11 cellular contexts compared by ENCODE assay signal in genomic region chr6:42007286-42007685, GRCh38. TPM values are rescaled to one million over a fixed set of nuclear protein-coding genes. Genes with fewer than 3 reads are reported as not detected.
DNase-seq lines count a peak whose midpoint lies in the region; ATAC-seq, FAIRE-seq and TF ChIP-seq lines count a peak whose summit lies in the region.
"Had no signal": no experiment of that assay in that cellular context is flagged by ENCODE, and none has a peak within 500 bp of the region (broad histone marks: within the 10 kb centered on the region; RNA-seq: fewer than 3 reads in every experiment).

No MANE protein-coding gene starts in this region.

- no peaks in the 10 kb centered on the region for H3K9me2 ChIP-seq in SU-DHL-6 (replicated peaks; ENCODE audit: insufficient read depth, low read length)

- intact Hi-C loops in kidney (cut with DNase I): no loop called here

- H3K27me3 ChIP-seq in SU-DHL-6 (ENCODE audit: low read length): no peaks in the 10 kb centered on the region
- H3K27me3 ChIP-seq: upper lobe of left lung had no signal

- no peak for DNase-seq in activated T-cell treated with anti-CD3 and anti-CD28 coated beads, Interleukin-2, amount 50 U/mL, for 4 hours
- DNase-seq in activated T-cell treated with anti-CD3 and anti-CD28 coated beads, Interleukin-2, amount 50 U/mL, for 48 hours: no peak
- peak; percentile 30 for DNase-seq in globus pallidus (ENCODE audit: low spot score)
- DNase-seq in stimulated activated naive CD8-positive, alpha-beta T cell treated with anti-CD3 and anti-CD28 coated beads, Interleukin-15, amount 100 ng/mL, for 72 hours: no peak
- DNase-seq in ureter (ENCODE audit: low spot score): no peak
- DNase-seq in kidney: no peak
- DNase-seq: MM.1S, upper lobe of left lung had no signal

- ATAC-seq in activated T-cell treated with anti-CD3 and anti-CD28 coated beads, Interleukin-2, amount 50 U/mL, for 4 hours: no peak
- peak; percentile 43 for ATAC-seq in stimulated activated naive CD8-positive, alpha-beta T cell treated with anti-CD3 and anti-CD28 coated beads, Interleukin-15, amount 100 ng/mL, for 72 hours
- ATAC-seq in GM18511 (IDR thresholded peaks at IDR 0.05; ENCODE audit: unreplicated experiment): no peak

- peaks cover 66% of the 10 kb centered on the region for H3F3A ChIP-seq in SU-DHL-6 (ENCODE audit: insufficient read depth)

- no peaks in the 10 kb centered on the region for H3K79me2 ChIP-seq in SU-DHL-6 (ENCODE audit: insufficient read depth, low read length)

- H3K4me3 ChIP-seq in SU-DHL-6 (ENCODE audit: insufficient read depth, low read length, poor library complexity, severe bottlenecking) (no peak overlapping the region), kidney (ENCODE audit: low read length in 2 of 2) (no peak overlapping the region)
- H3K4me3 ChIP-seq: SK-N-MC, upper lobe of left lung had no signal

- H3K36me3 ChIP-seq in SU-DHL-6 (ENCODE audit: low read length) (no peaks in the 10 kb centered on the region), kidney (ENCODE audit: control insufficient read depth in 1 of 2, insufficient read depth in 2 of 2, low read length in 2 of 2) (no peaks in the 10 kb centered on the region)

- H3K4me1 ChIP-seq in kidney (ENCODE audit: control insufficient read depth in 1 of 2, insufficient read depth in 1 of 2, low read depth in 1 of 2, low read length in 2 of 2): peaks cover 6 to 8% of the 10 kb centered on the region in 2 donors

- H2AFZ ChIP-seq in SU-DHL-6 (ENCODE audit: low read depth, low read length, severe bottlenecking): peak overlapping the region; percentile 6

- no peaks in the 10 kb centered on the region for H3K9me3 Mint-ChIP-seq in activated T-cell treated with anti-CD3 and anti-CD28 coated beads, Interleukin-2, amount 50 U/mL, for 4 hours
- no peaks in the 10 kb centered on the region for H3K9me3 Mint-ChIP-seq in stimulated activated naive CD8-positive, alpha-beta T cell treated with anti-CD3 and anti-CD28 coated beads, Interleukin-15, amount 100 ng/mL, for 72 hours

- H3K4me1 Mint-ChIP-seq in activated T-cell treated with anti-CD3 and anti-CD28 coated beads, Interleukin-2, amount 50 U/mL, for 4 hours (ENCODE audit: low read depth): peaks cover 53% of the 10 kb centered on the region
- peaks cover 94% of the 10 kb centered on the region for H3K4me1 Mint-ChIP-seq in stimulated activated naive CD8-positive, alpha-beta T cell treated with anti-CD3 and anti-CD28 coated beads, Interleukin-15, amount 100 ng/mL, for 72 hours

- no peak for FAIRE-seq in kidney (lab: Jason Lieb, UNC)

- H3K9me3 ChIP-seq in SU-DHL-6 (ENCODE audit: insufficient read depth, low read length): no peaks in the 10 kb centered on the region
- H3K9me3 ChIP-seq in kidney (ENCODE audit: control insufficient read depth in 1 of 2, low read length in 2 of 2): no peaks in the 10 kb centered on the region
- H3K9me3 ChIP-seq: upper lobe of left lung had no signal

- H4K20me1 ChIP-seq in SU-DHL-6 (ENCODE audit: low read depth, low read length): no peaks in the 10 kb centered on the region

- H3K27ac Mint-ChIP-seq in stimulated activated naive CD8-positive, alpha-beta T cell treated with anti-CD3 and anti-CD28 coated beads, Interleukin-15, amount 100 ng/mL, for 72 hours: peak overlapping the region; percentile 97

- no peak for TF ChIP-seq CTCF in SU-DHL-6 (IDR thresholded peaks at IDR 0.05; ENCODE audit: insufficient read depth, low read length, poor library complexity, severe bottlenecking)
- TF ChIP-seq CTCF in kidney (IDR thresholded peaks at IDR 0.05; ENCODE audit: borderline replicate concordance, extremely low read depth, insufficient read depth): no peak

- H3K9ac ChIP-seq in SU-DHL-6 (ENCODE audit: low read length) (peak overlapping the region; percentile 47), kidney (ENCODE audit: low read length in 2 of 2) (no peak overlapping the region)

- H3K27ac ChIP-seq in SU-DHL-6 (ENCODE audit: low read depth, low read length): peak overlapping the region; percentile 91
- no peak overlapping the region for H3K27ac ChIP-seq in kidney (ENCODE audit: low read depth in 2 of 2, low read length in 2 of 2)
- H3K27ac ChIP-seq: SK-N-MC had no signal

- no peaks in the 10 kb centered on the region for H3K27me3 Mint-ChIP-seq in activated T-cell treated with anti-CD3 and anti-CD28 coated beads, Interleukin-2, amount 50 U/mL, for 4 hours (ENCODE audit: low read depth)
- no peaks in the 10 kb centered on the region for H3K27me3 Mint-ChIP-seq in stimulated activated naive CD8-positive, alpha-beta T cell treated with anti-CD3 and anti-CD28 coated beads, Interleukin-15, amount 100 ng/mL, for 72 hours

- H3K4me2 ChIP-seq in SU-DHL-6 (ENCODE audit: low read depth, low read length, poor library complexity, severe bottlenecking): peak overlapping the region; percentile 50

- H3K36me3 Mint-ChIP-seq in activated T-cell treated with anti-CD3 and anti-CD28 coated beads, Interleukin-2, amount 50 U/mL, for 4 hours (ENCODE audit: insufficient read depth): no peaks in the 10 kb centered on the region

- peak overlapping the region; percentile 63 for H3K4me3 Mint-ChIP-seq in activated T-cell treated with anti-CD3 and anti-CD28 coated beads, Interleukin-2, amount 50 U/mL, for 4 hours
- H3K4me3 Mint-ChIP-seq in stimulated activated naive CD8-positive, alpha-beta T cell treated with anti-CD3 and anti-CD28 coated beads, Interleukin-15, amount 100 ng/mL, for 72 hours: peak overlapping the region; percentile 86 to 87

RNA-seq across cellular contexts. Expression of gene TAF8, which starts 43.0 kb away (rescaled TPM):
- total RNA-seq in activated T-cell treated with anti-CD3 and anti-CD28 coated beads, Interleukin-2, amount 50 U/mL, for 4 hours: 10 to 100 TPM; 35.7 to 39.9 (median 38.2) TPM
- 34.2 TPM for total RNA-seq in ureter
- 32.0 TPM for total RNA-seq in kidney
- 16.3 TPM for polyA plus RNA-seq in kidney (ENCODE audit: insufficient read depth, low read depth, low replicate concordance)
